ENCODE assay signal across 1 cellular context in genomic region chr2:216694826-216695217, GRCh38.
TF ChIP-seq lines count a peak whose summit lies in the region.

No MANE protein-coding gene starts in this region.

TF ChIP-seq in GM23338, 12 proteins besides CTCF, POLR2A, EP300 and RAD21 (continued from another document):
- no peak for TF ChIP-seq ZNF462 (CRISPR knock-in tag; IDR thresholded peaks at IDR 0.05)
- no peak for TF ChIP-seq ZNF331 (CRISPR knock-in tag; IDR thresholded peaks at IDR 0.05; ENCODE audit: low read depth)
- TF ChIP-seq EZH2 (IDR thresholded peaks at IDR 0.05; ENCODE audit: low read depth, unreplicated experiment) = no peak
- no peak for TF ChIP-seq POLR2AphosphoS5 (IDR thresholded peaks at IDR 0.05; ENCODE audit: low read depth)
- TF ChIP-seq JUNB (IDR thresholded peaks at IDR 0.05; ENCODE audit: unreplicated experiment) = no peak
- no peak for TF ChIP-seq NANOG (IDR thresholded peaks at IDR 0.05; ENCODE audit: borderline replicate concordance)
- no peak for TF ChIP-seq CREB1 (CRISPR knock-in tag; IDR thresholded peaks at IDR 0.05; ENCODE audit: low read depth)
